In the genomic region with DNA sequence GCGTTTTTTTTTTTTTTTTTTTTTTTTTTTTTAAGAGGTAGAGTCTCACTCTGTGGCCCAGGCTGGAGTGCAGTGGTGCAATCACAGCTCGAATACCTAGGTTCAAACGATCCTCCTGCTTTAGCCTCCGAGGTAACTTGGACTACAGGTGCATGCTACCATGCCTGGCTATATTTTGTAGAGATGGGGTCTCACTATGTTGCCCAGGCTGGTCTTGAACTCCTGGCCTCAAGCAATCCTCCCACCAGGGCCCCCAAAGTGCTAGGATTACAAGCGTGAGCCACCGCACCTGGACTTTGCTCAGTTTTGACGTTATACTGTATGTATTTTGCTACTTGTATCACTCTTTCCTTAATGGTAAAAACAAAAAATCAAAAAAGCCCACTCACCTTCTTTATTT, we compare ENCODE assay signal across 1 cellular context.
TF ChIP-seq lines count a peak whose summit lies in the region.

No MANE protein-coding gene starts in this region.

TF ChIP-seq in HepG2, 621 proteins besides CTCF, POLR2A, EP300 and RAD21 (continued from another document):
- TF ChIP-seq RNF219 (CRISPR knock-in tag; IDR thresholded peaks at IDR 0.05) = no peak
